In the genomic region with DNA sequence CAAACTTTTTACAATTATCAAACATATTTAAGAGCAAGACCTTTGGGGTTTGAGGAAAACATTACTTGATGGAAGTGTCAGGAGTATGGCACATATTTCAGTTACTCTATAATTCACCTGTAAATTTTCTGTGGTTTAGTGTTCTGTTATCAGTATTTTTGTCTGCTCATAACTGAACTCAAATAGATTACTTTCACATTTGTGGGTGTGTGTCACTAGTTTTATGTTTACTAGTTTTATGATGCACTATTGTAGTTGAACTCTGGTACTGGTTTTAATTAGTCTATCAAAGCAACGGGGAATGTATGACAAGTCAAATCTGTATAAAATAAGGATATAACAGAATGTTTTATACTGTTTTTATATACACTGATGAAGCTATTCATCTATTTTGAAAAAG, we compare ENCODE assay signal across 19 cellular contexts. TPM values are rescaled to one million over a fixed set of nuclear protein-coding genes. Genes with fewer than 3 reads are reported as not detected.
DNase-seq lines count a peak whose midpoint lies in the region; ATAC-seq, FAIRE-seq and TF ChIP-seq lines count a peak whose summit lies in the region.
"Had no signal": no experiment of that assay in that cellular context is flagged by ENCODE, and none has a peak within 500 bp of the region (broad histone marks: within the 10 kb centered on the region; RNA-seq: fewer than 3 reads in every experiment).

No MANE protein-coding gene starts in this region.

- intact Hi-C loops in cardiac septum (cut with DNase I), result no loop called here

- in situ Hi-C loops in GM13976 (cut with MboI; ENCODE audit: low sequenced_read_pairs, unreplicated experiment), result no loop called here

- TF ChIP-seq POLR2A in GM12892 (IDR thresholded peaks at IDR 0.05; ENCODE audit: low read depth, low read length), result no peak

- FAIRE-seq in GM12892 (lab: Jason Lieb, UNC), result no peak
- FAIRE-seq: colon, urothelium cell line had no signal

- no peak for TF ChIP-seq CTCF in GM13976 (IDR thresholded peaks at IDR 0.05; ENCODE audit: borderline replicate concordance, control extremely low read depth, extremely low read depth, insufficient read depth, missing control alignments)

- DNase-seq in GM13976 (ENCODE audit: low spot score) (peak; percentile 18), NCI-H446 (lab: John Stamatoyannopoulos, UW) (no peak), cardiac septum (ENCODE audit: low spot score) (no peak), GM12892 (ENCODE audit: insufficient read length) (no peak)
- no peak for DNase-seq in stimulated activated CD4-positive, alpha-beta T cell treated with anti-CD3 and anti-CD28 coated beads, Interleukin-4, amount 100 ng/mL, for 4 hours
- DNase-seq: activated CD4-positive, alpha-beta T cell treated with anti-CD3 and anti-CD28 coated beads, Interleukin-2, amount 50 U/mL, for 48 hours; activated gamma-delta T cell; H7; MG63; NCI-H2081 treated with DMSO at 0.1 percent for 48 hours; NCI-H69; Peyer's patch; stomach had no signal

- ATAC-seq in GM19043 (IDR thresholded peaks at IDR 0.05; ENCODE audit: low read depth, unreplicated experiment) (peak; percentile 41), HG02642 (IDR thresholded peaks at IDR 0.05; ENCODE audit: poor library complexity, unreplicated experiment) (peak; percentile 44), HG03558 (IDR thresholded peaks at IDR 0.05; ENCODE audit: extremely low read depth, unreplicated experiment) (peak; percentile 39)

RNA-seq across cellular contexts. Expression of a gene that starts 27.2 kb away (rescaled TPM):
- total RNA-seq in cardiac septum, result 11.0 TPM
- polyA plus RNA-seq in GM12892 (2012; ENCODE audit: missing spikeins), result 24.5 TPM
- total RNA-seq: ascending aorta had no signal

RNA-seq across cellular contexts. Expression of a gene that starts 33.9 kb away (rescaled TPM):
- 29.3 TPM for total RNA-seq in cardiac septum
- polyA plus RNA-seq in GM12892 (2012; ENCODE audit: missing spikeins), result 50.6 TPM
